ENCODE assay signal across 30 cellular contexts in the genomic region with DNA sequence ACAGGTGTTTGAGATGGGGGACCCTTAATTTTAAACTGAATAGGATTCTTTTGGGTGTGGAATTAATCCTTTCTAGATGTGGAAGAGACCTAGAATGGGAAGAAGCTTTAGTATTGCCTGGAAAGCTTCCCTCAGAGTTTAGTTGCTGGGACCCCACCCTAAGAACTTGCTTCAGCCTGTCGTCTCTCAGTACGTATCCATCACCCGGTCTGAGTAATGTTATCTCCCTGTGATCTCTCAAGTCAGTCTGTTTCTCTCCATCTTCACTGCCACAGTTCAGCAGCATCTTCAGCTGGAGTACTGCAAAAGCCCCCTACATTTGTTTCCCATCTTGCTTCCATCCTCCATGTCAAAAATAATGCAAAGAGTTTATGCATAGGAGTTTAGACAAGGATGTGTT.
"Had no signal": no experiment of that assay in that cellular context is flagged by ENCODE, and none has a peak within 500 bp of the region (broad histone marks: within the 10 kb centered on the region; RNA-seq: fewer than 3 reads in every experiment).

No MANE protein-coding gene starts in this region.

- H3K27ac ChIP-seq: dorsolateral prefrontal cortex, hepatocyte, left lung, SK-N-MC, spleen, thyroid gland, upper lobe of right lung, WERI-Rb-1 had no signal

- H3K4me1 Mint-ChIP-seq: neural crest cell had no signal

- H3K36me3 ChIP-seq: thyroid gland had no signal

- H3K27me3 ChIP-seq: dorsolateral prefrontal cortex, hepatocyte, left lung, spleen, thyroid gland, upper lobe of right lung had no signal

- H3K4me3 ChIP-seq: dorsolateral prefrontal cortex, hepatocyte, left lung, SK-N-MC, spleen, thyroid gland, upper lobe of right lung had no signal

- H3K9me3 Mint-ChIP-seq: activated T-helper 17 cell treated with anti-CD3 and anti-CD28 coated beads, Interleukin-2, amount 50 U/mL, for 72 hours; effector memory CD8-positive, alpha-beta T cell; neural crest cell had no signal

- H3K9me3 ChIP-seq: thyroid gland, upper lobe of right lung had no signal

- H3K4me1 ChIP-seq: left lung, upper lobe of right lung had no signal

- H3K4me3 Mint-ChIP-seq: activated CD4-positive, alpha-beta T cell treated with anti-CD3 and anti-CD28 coated beads, Interleukin-2, amount 10 ng/mL, durations not matched to agents 7 days and 5 days; activated CD8-positive, alpha-beta memory T cell treated with anti-CD3 and anti-CD28 coated beads, Interleukin-2, amount 10 ng/mL, durations not matched to agents 7 days and 5 days; activated CD8-positive, alpha-beta T cell treated with anti-CD3 and anti-CD28 coated beads for 36 hours; activated T-helper 17 cell treated with anti-CD3 and anti-CD28 coated beads, Interleukin-2, amount 50 U/mL, for 72 hours; brain; effector memory CD8-positive, alpha-beta T cell; immature natural killer cell; neural crest cell; T-helper 2 cell treated with Interferon-gamma antibody and Interleukin-4, amounts not matched to agents 5 μg/mL and 100 μg/mL, for 36 hours had no signal

- H3K27ac Mint-ChIP-seq: activated CD4-positive, alpha-beta T cell treated with anti-CD3 and anti-CD28 coated beads, Interleukin-2, amount 10 ng/mL, durations not matched to agents 7 days and 5 days; activated CD8-positive, alpha-beta memory T cell treated with anti-CD3 and anti-CD28 coated beads, Interleukin-2, amount 10 ng/mL, durations not matched to agents 7 days and 5 days; activated CD8-positive, alpha-beta T cell treated with anti-CD3 and anti-CD28 coated beads for 36 hours; activated T-helper 17 cell treated with anti-CD3 and anti-CD28 coated beads, Interleukin-2, amount 50 U/mL, for 72 hours; brain; effector memory CD8-positive, alpha-beta T cell; immature natural killer cell; T-helper 2 cell treated with Interferon-gamma antibody and Interleukin-4, amounts not matched to agents 5 μg/mL and 100 μg/mL, for 36 hours had no signal

- H2AFZ ChIP-seq: hepatocyte had no signal

- H3K4me2 ChIP-seq: hepatocyte had no signal

- DNase-seq: activated CD4-positive, alpha-beta T cell treated with anti-CD3 and anti-CD28 coated beads, Interleukin-2, amount 10 ng/mL, durations not matched to agents 7 days and 5 days; activated CD4-positive, CD25-positive, alpha-beta regulatory T cell treated with anti-CD3 and anti-CD28 coated beads, Interleukin-2, amount 50 U/mL, for 72 hours; activated CD8-positive, alpha-beta memory T cell treated with anti-CD3 and anti-CD28 coated beads, Interleukin-2, amount 10 ng/mL, durations not matched to agents 7 days and 5 days; activated CD8-positive, alpha-beta T cell treated with anti-CD3 and anti-CD28 coated beads for 36 hours; aorta; central memory CD4-positive, alpha-beta T cell; dorsolateral prefrontal cortex; effector memory CD8-positive, alpha-beta T cell; foreskin melanocyte; glutamatergic neuron; immature natural killer cell; kidney glomerular epithelial cell; left lung; midbrain; occipital lobe; posterior cingulate gyrus; spleen; stimulated activated CD4-positive, alpha-beta T cell treated with anti-CD3 and anti-CD28 coated beads, Interleukin-4, amount 100 ng/mL, for 1 hour; stimulated activated naive CD4-positive, alpha-beta T cell; substantia nigra; thyroid gland; upper lobe of right lung; WERI-Rb-1 had no signal

- H3K27me3 Mint-ChIP-seq: activated CD4-positive, alpha-beta T cell treated with anti-CD3 and anti-CD28 coated beads, Interleukin-2, amount 10 ng/mL, durations not matched to agents 7 days and 5 days; activated CD8-positive, alpha-beta memory T cell treated with anti-CD3 and anti-CD28 coated beads, Interleukin-2, amount 10 ng/mL, durations not matched to agents 7 days and 5 days; activated CD8-positive, alpha-beta T cell treated with anti-CD3 and anti-CD28 coated beads for 36 hours; activated T-helper 17 cell treated with anti-CD3 and anti-CD28 coated beads, Interleukin-2, amount 50 U/mL, for 72 hours; brain; effector memory CD8-positive, alpha-beta T cell had no signal

- ATAC-seq: activated CD8-positive, alpha-beta memory T cell treated with anti-CD3 and anti-CD28 coated beads, Interleukin-2, amount 10 ng/mL, durations not matched to agents 7 days and 5 days; activated CD8-positive, alpha-beta T cell treated with anti-CD3 and anti-CD28 coated beads for 36 hours; activated naive CD4-positive, alpha-beta T cell treated with anti-CD3 and anti-CD28 coated beads, Interleukin-2, amount 50 U/mL, for 72 hours; activated T-helper 17 cell treated with anti-CD3 and anti-CD28 coated beads, Interleukin-2, amount 50 U/mL, for 72 hours; effector memory CD8-positive, alpha-beta T cell; left lung; upper lobe of right lung had no signal
